In genomic region chr22:39207141-39208012, GRCh38 we compare ENCODE assay signal across 8 cellular contexts. TPM values are rescaled to one million over a fixed set of nuclear protein-coding genes. Genes with fewer than 3 reads are reported as not detected.
DNase-seq lines count a peak whose midpoint lies in the region; ATAC-seq and TF ChIP-seq lines count a peak whose summit lies in the region.

No MANE protein-coding gene starts in this region.

- peak; percentile 71 for ATAC-seq in RWPE2 (ENCODE audit: low read depth)

- DNase-seq in A172 (ENCODE audit: low spot score) = peak; percentile 75
- peak; percentile 61 for DNase-seq in EH (ENCODE audit: low read depth)
- peak; percentile 75 for DNase-seq in RWPE2 (ENCODE audit: low spot score)
- peak; percentile 39 for DNase-seq in iris pigment epithelial cell (ENCODE audit: low read depth)
- DNase-seq in NCI-H2081 treated with DMSO at 0.1 percent for 48 hours (lab: John Stamatoyannopoulos, UW) = no peak
- no peak for DNase-seq in midbrain (lab: John Stamatoyannopoulos, UW)
- DNase-seq in NCI-H128 (lab: John Stamatoyannopoulos, UW; ENCODE audit: unreplicated experiment) = no peak
- DNase-seq in NCI-H82 (lab: John Stamatoyannopoulos, UW) = no peak

- TF ChIP-seq CTCF in RWPE2 (IDR thresholded peaks at IDR 0.05; ENCODE audit: poor library complexity, severe bottlenecking) = no peak

- peaks cover 29% of the 10 kb centered on the region for H3K4me1 ChIP-seq in RWPE2 (ENCODE audit: insufficient read depth, poor library complexity, severe bottlenecking)

- H3K9me3 ChIP-seq in RWPE2 (ENCODE audit: severe bottlenecking) = no peaks in the 10 kb centered on the region

- H3K27me3 ChIP-seq in RWPE2 (ENCODE audit: insufficient read depth, poor library complexity, severe bottlenecking) = no peaks in the 10 kb centered on the region

- no peak overlapping the region for H3K4me3 ChIP-seq in RWPE2 (ENCODE audit: severe bottlenecking)

- no peaks in the 10 kb centered on the region for H3K36me3 ChIP-seq in RWPE2 (ENCODE audit: low read depth)

- peak overlapping the region; percentile 71 for H3K27ac ChIP-seq in RWPE2 (ENCODE audit: poor library complexity, severe bottlenecking)

RNA-seq across cellular contexts. Expression of gene PDGFB, which starts 37.4 kb away (rescaled TPM):
- 9.8 and 13.4 TPM in 2 replicates for total RNA-seq in A172 (2014; rRNA removed; shearing (Covaris generic))

RNA-seq across cellular contexts. Expression of gene CBX7, which starts 54.9 kb away (rescaled TPM):
- total RNA-seq in A172 (2014; rRNA removed; shearing (Covaris generic)) = 0.74 and 3.3 TPM in 2 replicates

Comparison
In these comparisons a context has a peak if more than half of its experiments do, and no peak if none do; other contexts are left out.
1. DNase-seq: peak in A172 (single experiment), EH (single experiment), RWPE2 (single experiment) and iris pigment epithelial cell (single experiment); none in NCI-H2081 treated with DMSO at 0.1 percent for 48 hours (single experiment), midbrain (single experiment), NCI-H128 (single experiment) and NCI-H82 (single experiment).